In the genomic region with DNA sequence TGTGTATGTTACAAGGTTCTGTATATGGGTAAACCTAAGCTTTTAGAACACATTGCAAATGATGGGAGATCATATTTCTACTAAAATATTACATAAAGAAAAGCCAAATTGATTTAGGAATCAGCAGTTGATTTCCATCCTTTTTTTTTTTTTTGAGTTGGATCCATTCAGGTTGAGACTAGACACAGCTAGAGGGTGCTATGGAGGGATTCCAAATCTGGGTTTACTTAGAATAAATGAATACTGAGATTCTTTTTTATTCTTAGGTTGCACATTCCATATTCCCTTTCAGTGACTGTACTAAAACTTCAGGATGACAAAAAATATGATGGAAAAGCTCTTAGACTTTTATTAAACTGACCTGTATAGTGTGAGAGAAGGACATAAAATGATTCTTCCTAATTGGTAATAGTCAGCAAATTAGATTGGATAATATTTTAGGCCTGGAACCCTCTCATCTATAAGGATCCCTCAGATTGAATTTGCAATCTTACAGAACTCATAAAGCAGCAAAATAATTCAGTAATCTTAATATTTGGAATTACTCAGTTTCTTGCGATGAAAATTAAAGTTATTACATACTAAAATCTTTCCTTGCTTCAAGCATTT, we compare ENCODE assay signal across 22 cellular contexts.
DNase-seq lines count a peak whose midpoint lies in the region; ATAC-seq, FAIRE-seq and TF ChIP-seq lines count a peak whose summit lies in the region.
"Had no signal": no experiment of that assay in that cellular context is flagged by ENCODE, and none has a peak within 500 bp of the region (broad histone marks: within the 10 kb centered on the region; RNA-seq: fewer than 3 reads in every experiment).

No MANE protein-coding gene starts in this region.

- POLR2A ChIA-PET in IMR-90 (lab: Charles Lee; ENCODE audit: unreplicated experiment), result no interaction called here
- POLR2A ChIA-PET in K562 (lab: Yijun Ruan, JAX), result no interaction called here
- POLR2A ChIA-PET in activated CD4-positive, alpha-beta memory T cell treated with anti-CD3 and anti-CD28 coated beads for 36 hours (lab: Charles Lee), result no interaction called here

- H2AFZ ChIP-seq in IMR-90 (replicated peaks; ENCODE audit: low read length, poor library complexity) (no peak overlapping the region), K562 (ENCODE audit: low read depth, low read length) (no peak overlapping the region)

- no peak for TF ChIP-seq RAD21 in IMR-90 (IDR thresholded peaks at IDR 0.05; ENCODE audit: low read length)
- TF ChIP-seq RAD21 in K562 (CRISPR knock-in tag; conservative IDR thresholded peaks at IDR 0.05 in 1 of 2, IDR thresholded peaks at IDR 0.05 in 1 of 2), result no peak
- peak; percentile 16 to 29 for TF ChIP-seq RAD21 in liver (IDR thresholded peaks at IDR 0.05)

- H2AK9ac ChIP-seq in IMR-90 (replicated peaks; ENCODE audit: low read depth, low read length, poor library complexity), result no peak overlapping the region

- H4K8ac ChIP-seq in IMR-90 (ENCODE audit: low read depth in 2 of 2, low read length in 2 of 2), result no peak overlapping the region

- no peak for FAIRE-seq in K562 (lab: Jason Lieb, UNC)
- FAIRE-seq: G401.6, GM19239 had no signal

- no peaks in the 10 kb centered on the region; the same call in 1 of the 2 replicates for H3K4me1 ChIP-seq in IMR-90 (ENCODE audit: control insufficient read depth, insufficient read depth, low read length)
- no peaks in the 10 kb centered on the region for H3K4me1 ChIP-seq in K562 (replicated peaks in 1 of 2; ENCODE audit: control insufficient read depth in 2 of 2, insufficient read depth in 2 of 2, low read length in 2 of 2)
- H3K4me1 ChIP-seq in liver (ENCODE audit: control insufficient read depth in 4 of 4, insufficient read depth in 4 of 4, low read length in 3 of 4), result no peaks in the 10 kb centered on the region
- H3K4me1 ChIP-seq: testis had no signal

- H3K36me3 ChIP-seq in IMR-90 (ENCODE audit: control insufficient read depth, insufficient read depth, low read length), result no peaks in the 10 kb centered on the region
- no peaks in the 10 kb centered on the region for H3K36me3 ChIP-seq in K562 (ENCODE audit: control insufficient read depth, insufficient read depth, low read length)
- peaks cover 0 to 20% (median 16%) of the 10 kb centered on the region in 4 donors for H3K36me3 ChIP-seq in liver (ENCODE audit: control insufficient read depth in 4 of 4, insufficient read depth in 3 of 4, low read depth in 1 of 4, low read length in 3 of 4)
- H3K36me3 ChIP-seq: right atrium auricular region had no signal

- H2AK5ac ChIP-seq in IMR-90 (ENCODE audit: low read depth, low read length), result no peak overlapping the region

- H3K27me3 ChIP-seq in IMR-90 (ENCODE audit: control insufficient read depth, insufficient read depth, low read length) (no peaks in the 10 kb centered on the region), K562 (ENCODE audit: control insufficient read depth in 2 of 2, insufficient read depth in 2 of 2, low read length in 2 of 2) (no peaks in the 10 kb centered on the region), liver (ENCODE audit: control insufficient read depth in 4 of 4, insufficient read depth in 4 of 4, low read length in 3 of 4) (no peaks in the 10 kb centered on the region)
- H3K27me3 ChIP-seq: right atrium auricular region, testis had no signal

- no peaks in the 10 kb centered on the region for H3K9me3 ChIP-seq in IMR-90 (ENCODE audit: control insufficient read depth, insufficient read depth, low read length)
- no peaks in the 10 kb centered on the region for H3K9me3 ChIP-seq in K562 (replicated peaks; ENCODE audit: control insufficient read depth, insufficient read depth, low read depth, low read length)
- H3K9me3 ChIP-seq in liver (ENCODE audit: control insufficient read depth in 4 of 4, low read length in 3 of 4), result no peaks in the 10 kb centered on the region
- H3K9me3 ChIP-seq: Caco-2, HAP-1, right atrium auricular region, testis had no signal

- H3K79me1 ChIP-seq in IMR-90 (ENCODE audit: low read depth in 1 of 2, low read length in 2 of 2), result no peaks in the 10 kb centered on the region

- no peak overlapping the region for H4K91ac ChIP-seq in IMR-90 (ENCODE audit: insufficient read depth, low read depth, low read length)

- BruUV-seq in IMR-90 (replicated peaks; lab: Mats Ljungman, UMichigan), result no TSS peak
- BruUV-seq in K562 (replicated peaks; lab: Mats Ljungman, UMichigan), result no TSS peak

- in situ Hi-C loops in IMR-90 (cut with MboI; ENCODE audit: low sequenced_read_pairs), result no loop called here
- in situ Hi-C loops in K562 (cut with MboI), result no loop called here

- H3K27ac Mint-ChIP-seq in activated CD4-positive, alpha-beta memory T cell treated with anti-CD3 and anti-CD28 coated beads for 36 hours, result no peak overlapping the region
- H3K27ac Mint-ChIP-seq: IgD-negative memory B cell; stimulated activated memory B cell treated with anti-CD40 and anti-IgM and Interleukin-4, amounts not matched to agents 10 μg/mL and 1 μg/mL and 100 μg/mL, for 72 hours had no signal

- no peak overlapping the region for H3K4ac ChIP-seq in IMR-90 (ENCODE audit: low read depth, low read length)

- H4K20me1 ChIP-seq in IMR-90 (ENCODE audit: insufficient read depth, low read length) (no peaks in the 10 kb centered on the region), K562 (replicated peaks; ENCODE audit: control insufficient read depth, insufficient read depth, low read length) (no peaks in the 10 kb centered on the region)

- H3K56ac ChIP-seq in IMR-90 (ENCODE audit: extremely low read depth, insufficient read depth, low read length), result no peak overlapping the region

- WGBS in IMR-90 (ENCODE audit: extremely low coverage in 2 of 2, insufficient read length in 1 of 2), 2 experiments, result no CpG with 5 or more reads among the region's 1 CpG
- 0% methylated on average over 1 of the region's 1 CpG for WGBS in K562 (ENCODE audit: insufficient coverage, low coverage, missing lambda C conversion rate)
- 49% methylated on average over 1 of the region's 1 CpG for WGBS in liver

- TF ChIP-seq CTCF in AG10803 (conservative IDR thresholded peaks at IDR 0.05; ENCODE audit: low read length), result 0 out of 2 replicates have a peak, but pooled peaks have one; percentile 5
- TF ChIP-seq CTCF in IMR-90 (conservative IDR thresholded peaks at IDR 0.05; ENCODE audit: low read depth, low read length), result 0 out of 2 replicates have a peak, but pooled peaks have one; percentile 16
- TF ChIP-seq CTCF in K562 (IDR thresholded peaks at IDR 0.05 in 2 of 3, conservative IDR thresholded peaks at IDR 0.05 in 1 of 3; ENCODE audit: insufficient read depth in 2 of 3, low read depth in 1 of 3, low read length in 3 of 3), result no peak
- TF ChIP-seq CTCF in liver (IDR thresholded peaks at IDR 0.05; ENCODE audit: low read depth, low read length, missing input control), result no peak

- TF ChIP-seq EP300 in K562 (IDR thresholded peaks at IDR 0.05; ENCODE audit: low read length), result no peak

- no peak overlapping the region for H4K5ac ChIP-seq in IMR-90 (ENCODE audit: low read depth, low read length)

- no peak overlapping the region for H2BK20ac ChIP-seq in IMR-90 (ENCODE audit: low read depth, low read length)

- H3K27me3 Mint-ChIP-seq in activated CD4-positive, alpha-beta memory T cell treated with anti-CD3 and anti-CD28 coated beads for 36 hours, result peaks cover 4% of the 10 kb centered on the region

- no peak overlapping the region for H3K9ac ChIP-seq in IMR-90 (ENCODE audit: low read depth, low read length)
- H3K9ac ChIP-seq in K562 (ENCODE audit: insufficient read depth in 1 of 2, low read depth in 2 of 2, low read length in 2 of 2), result no peak overlapping the region
- H3K9ac ChIP-seq in liver (ENCODE audit: low read depth in 1 of 2, low read length in 2 of 2), result no peak overlapping the region

- ATAC-seq in IMR-90 (ENCODE audit: low read depth) (no peak), K562 (no peak), GM18502 (IDR thresholded peaks at IDR 0.05; ENCODE audit: poor library complexity, unreplicated experiment) (no peak)
- ATAC-seq: stimulated activated memory B cell treated with anti-CD40 and anti-IgM and Interleukin-4, amounts not matched to agents 10 μg/mL and 1 μg/mL and 100 μg/mL, for 72 hours had no signal

- H3K14ac ChIP-seq in IMR-90 (replicated peaks; ENCODE audit: low read depth, low read length), result no peak overlapping the region

- no peak overlapping the region for H3K4me3 Mint-ChIP-seq in activated CD4-positive, alpha-beta memory T cell treated with anti-CD3 and anti-CD28 coated beads for 36 hours
- H3K4me3 Mint-ChIP-seq: IgD-negative memory B cell; stimulated activated memory B cell treated with anti-CD40 and anti-IgM and Interleukin-4, amounts not matched to agents 10 μg/mL and 1 μg/mL and 100 μg/mL, for 72 hours had no signal

- dilution Hi-C loops in IMR-90 (cut with HindIII; ENCODE audit: low sequenced_read_pairs, unreplicated experiment), result no loop called here

- H3K79me2 ChIP-seq in K562 (ENCODE audit: control insufficient read depth, insufficient read depth, low read length), result no peaks in the 10 kb centered on the region

- no peak overlapping the region for H3K18ac ChIP-seq in IMR-90 (ENCODE audit: low read depth, low read length)

- no peak overlapping the region for H2BK15ac ChIP-seq in IMR-90 (ENCODE audit: low read depth, low read length)

- intact Hi-C loops in IMR-90 (cut with micrococcal nuclease), result no loop called here
- intact Hi-C loops in K562 (cut with micrococcal nuclease), result loop anchor here (10.0 kb wide), 1 partner anchor 653 kb away; no protein-coding TSS in a partner anchor
- intact Hi-C loops in activated CD4-positive, alpha-beta memory T cell treated with anti-CD3 and anti-CD28 coated beads for 36 hours (cut with micrococcal nuclease), result loop anchor here (10.0 kb wide), 1 partner anchor 683 kb away; no protein-coding TSS in a partner anchor

- CTCF ChIA-PET in IMR-90 (lab: Yijun Ruan, JAX), result interaction anchor here (0.6 to 1.2 kb wide), 3 partner anchors 28 to 281 kb away, joined by 3 read pairs; no protein-coding TSS in a partner anchor
- CTCF ChIA-PET in K562 (lab: Yijun Ruan, JAX; ENCODE audit: low intra/inter-chr PET ratio), result no interaction called here
- CTCF ChIA-PET in activated CD4-positive, alpha-beta memory T cell treated with anti-CD3 and anti-CD28 coated beads for 36 hours (lab: Charles Lee), result no interaction called here

- H3K4me2 ChIP-seq in IMR-90 (ENCODE audit: low read depth, low read length), result no peak overlapping the region
- no peak overlapping the region for H3K4me2 ChIP-seq in K562 (ENCODE audit: insufficient read depth, low read length)

- H3K36me3 Mint-ChIP-seq in activated CD4-positive, alpha-beta memory T cell treated with anti-CD3 and anti-CD28 coated beads for 36 hours, result no peaks in the 10 kb centered on the region
- H3K36me3 Mint-ChIP-seq: stimulated activated memory B cell treated with anti-CD40 and anti-IgM and Interleukin-4, amounts not matched to agents 10 μg/mL and 1 μg/mL and 100 μg/mL, for 72 hours had no signal

- H3K27ac ChIP-seq in IMR-90 (ENCODE audit: insufficient read depth, low read length), result no peak overlapping the region
- no peak overlapping the region for H3K27ac ChIP-seq in K562 (ENCODE audit: extremely low read depth, low read depth, low read length)
- no peak overlapping the region for H3K27ac ChIP-seq in liver (ENCODE audit: low read depth in 1 of 2, low read length in 2 of 2)
- H3K27ac ChIP-seq: right atrium auricular region, testis had no signal

- H3K4me3 ChIP-seq in AG10803 (ENCODE audit: low read length) (no peak overlapping the region), IMR-90 (ENCODE audit: insufficient read depth, low read depth, low read length) (no peak overlapping the region), K562 (no peak overlapping the region), liver (ENCODE audit: low read depth in 1 of 3, low read length in 3 of 3) (no peak overlapping the region)
- H3K4me3 ChIP-seq: HAP-1, lung, right atrium auricular region, testis had no signal

- TF ChIP-seq POLR2A in IMR-90 (IDR thresholded peaks at IDR 0.05; ENCODE audit: low read depth, low read length) (no peak), K562 (conservative IDR thresholded peaks at IDR 0.05) (no peak)

- H3K9me3 Mint-ChIP-seq in activated CD4-positive, alpha-beta memory T cell treated with anti-CD3 and anti-CD28 coated beads for 36 hours, result peaks cover 2% of the 10 kb centered on the region
- H3K9me3 Mint-ChIP-seq: stimulated activated memory B cell treated with anti-CD40 and anti-IgM and Interleukin-4, amounts not matched to agents 10 μg/mL and 1 μg/mL and 100 μg/mL, for 72 hours had no signal

- H2BK5ac ChIP-seq in IMR-90 (ENCODE audit: low read depth, low read length, poor library complexity, severe bottlenecking), result no peak overlapping the region

- H3K4me1 Mint-ChIP-seq in activated CD4-positive, alpha-beta memory T cell treated with anti-CD3 and anti-CD28 coated beads for 36 hours (ENCODE audit: low read depth), result no peaks in the 10 kb centered on the region

- H3K23ac ChIP-seq in IMR-90 (ENCODE audit: low read depth, low read length), result no peak overlapping the region

- DNase-seq in AG10803 (ENCODE audit: low read depth) (no peak), IMR-90 (peak; percentile 21), K562 (ENCODE audit: extremely low read depth in 1 of 4, low spot score in 3 of 4) (no peak), D341Med (ENCODE audit: low spot score) (no peak)
- DNase-seq in activated CD4-positive, alpha-beta memory T cell treated with anti-CD3 and anti-CD28 coated beads for 36 hours, result no peak
- DNase-seq: activated CD4-positive, alpha-beta T cell treated with anti-CD3 and anti-CD28 coated beads, Interleukin-2, amount 50 U/mL, for 4 hours; activated T-cell treated with anti-CD3 and anti-CD28 coated beads for 4 hours; amygdala; Caco-2; NCI-H2029 treated with DMSO at 0.1 percent for 48 hours; NCI-H446; occipital lobe; testis had no signal

- H2BK120ac ChIP-seq in IMR-90 (ENCODE audit: low read depth, low read length), result no peak overlapping the region

- H3K9me1 ChIP-seq in IMR-90 (ENCODE audit: insufficient read depth, low read length) (no peaks in the 10 kb centered on the region), K562 (ENCODE audit: control insufficient read depth, insufficient read depth, low read length) (no peaks in the 10 kb centered on the region)

Comparison
In these comparisons a context has a peak if more than half of its experiments do, and no peak if none do; other contexts are left out.
1. CTCF ChIP-seq: peak in AG10803 (single experiment) and IMR-90 (single experiment); none in K562 (0 of 3) and liver (single experiment).